In the genomic region with DNA sequence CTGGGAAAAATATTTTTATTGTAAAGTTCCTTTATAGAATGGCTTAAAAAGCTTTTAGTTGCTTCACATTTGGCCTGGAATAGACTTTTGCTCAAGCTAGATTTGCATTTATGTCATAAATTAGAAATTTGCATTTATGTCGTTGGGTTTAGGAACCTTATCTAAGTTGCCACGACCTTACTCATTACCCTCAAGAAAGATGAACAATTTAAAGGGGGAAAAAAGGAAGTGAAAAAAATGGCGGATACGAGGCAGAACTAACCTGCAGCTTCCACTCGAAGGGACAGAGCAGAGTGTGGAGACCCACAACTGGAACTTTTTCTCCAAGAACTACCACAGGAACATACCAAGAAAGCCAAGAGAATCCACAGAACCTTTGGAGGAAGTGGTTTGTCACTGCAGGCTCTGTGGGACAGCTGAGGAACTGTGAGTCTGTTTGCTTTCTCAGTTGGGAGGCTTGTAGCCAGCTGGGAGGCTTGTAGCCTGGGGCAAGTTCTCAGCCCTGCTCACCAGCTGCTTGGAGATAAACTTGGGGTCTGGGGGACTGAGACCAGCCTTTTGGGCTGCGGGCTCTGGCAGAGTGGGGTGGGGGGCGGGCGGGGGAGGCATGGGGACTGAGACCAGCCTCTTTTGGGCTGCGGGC, we compare ENCODE assay signal across 16 cellular contexts.
DNase-seq lines count a peak whose midpoint lies in the region; ATAC-seq and TF ChIP-seq lines count a peak whose summit lies in the region.
"Had no signal": no experiment of that assay in that cellular context is flagged by ENCODE, and none has a peak within 500 bp of the region (broad histone marks: within the 10 kb centered on the region; RNA-seq: fewer than 3 reads in every experiment).

No MANE protein-coding gene starts in this region.

- no peak overlapping the region for H3K4me3 ChIP-seq in heart left ventricle
- no peak overlapping the region for H3K4me3 ChIP-seq in SJCRH30
- H3K4me3 ChIP-seq: A549 had no signal

- H3K27me3 ChIP-seq in heart left ventricle = peaks cover 0 to 3% (median 0%) of the 10 kb centered on the region in 9 donors
- 0 out of 2 replicates have a peak, but pooled peaks cover 7% of the 10 kb centered on the region for H3K27me3 ChIP-seq in SJCRH30

- H3K4me1 ChIP-seq in heart left ventricle (no peaks in the 10 kb centered on the region), SJCRH30 (no peaks in the 10 kb centered on the region)
- H3K4me1 ChIP-seq: A549, Caco-2 had no signal

- TF ChIP-seq POLR2A in heart left ventricle (IDR thresholded peaks at IDR 0.05) = no peak

- no peaks in the 10 kb centered on the region for H3K36me3 Mint-ChIP-seq in activated T-helper 2 cell treated with anti-CD3 and anti-CD28 coated beads, Interferon-gamma antibody, Interleukin-2, Interleukin-4, amounts not matched to agents 10 μg/mL and 5 μg/mL and 100 μg/mL, durations not matched to agents 14 hours and 24 hours and 36 hours (ENCODE audit: low read depth)

- H3K4me3 Mint-ChIP-seq in activated T-helper 2 cell treated with anti-CD3 and anti-CD28 coated beads, Interferon-gamma antibody, Interleukin-2, Interleukin-4, amounts not matched to agents 10 μg/mL and 5 μg/mL and 100 μg/mL, durations not matched to agents 14 hours and 24 hours and 36 hours (ENCODE audit: low read depth) = no peak overlapping the region

- peaks cover 16% of the 10 kb centered on the region for H3K9me3 Mint-ChIP-seq in activated T-helper 2 cell treated with anti-CD3 and anti-CD28 coated beads, Interferon-gamma antibody, Interleukin-2, Interleukin-4, amounts not matched to agents 10 μg/mL and 5 μg/mL and 100 μg/mL, durations not matched to agents 14 hours and 24 hours and 36 hours

- no peak for TF ChIP-seq CTCF in heart left ventricle (IDR thresholded peaks at IDR 0.05)

- no peaks in the 10 kb centered on the region for H3K27me3 Mint-ChIP-seq in activated T-helper 2 cell treated with anti-CD3 and anti-CD28 coated beads, Interferon-gamma antibody, Interleukin-2, Interleukin-4, amounts not matched to agents 10 μg/mL and 5 μg/mL and 100 μg/mL, durations not matched to agents 14 hours and 24 hours and 36 hours (ENCODE audit: low read depth)

- no peaks in the 10 kb centered on the region for H3K4me1 Mint-ChIP-seq in activated T-helper 2 cell treated with anti-CD3 and anti-CD28 coated beads, Interferon-gamma antibody, Interleukin-2, Interleukin-4, amounts not matched to agents 10 μg/mL and 5 μg/mL and 100 μg/mL, durations not matched to agents 14 hours and 24 hours and 36 hours (ENCODE audit: low read depth)

- H3K36me3 ChIP-seq in heart left ventricle (no peaks in the 10 kb centered on the region), SJCRH30 (no peaks in the 10 kb centered on the region)

- H3K27ac ChIP-seq in heart left ventricle (no peak overlapping the region), SJCRH30 (no peak overlapping the region)
- H3K27ac ChIP-seq: A549 had no signal

- DNase-seq in Right ventricle myocardium inferior (ENCODE audit: missing footprints) (peak; percentile 45), heart left ventricle (no peak), MV-4-11 (lab: John Stamatoyannopoulos, UW) (peak; percentile 62), SJCRH30 (peak; percentile 28 to 53)
- DNase-seq in activated T-helper 2 cell treated with anti-CD3 and anti-CD28 coated beads, Interferon-gamma antibody, Interleukin-2, Interleukin-4, amounts not matched to agents 10 μg/mL and 5 μg/mL and 100 μg/mL, durations not matched to agents 14 hours and 24 hours and 36 hours (ENCODE audit: low spot score) = no peak
- DNase-seq: Caco-2, KG1, NCI-H1694 treated with DMSO at 0.1 percent for 48 hours, NCI-H2171, Right ventricle myocardium superior, T-helper 2 cell had no signal

- intact Hi-C loops in Right ventricle myocardium inferior (cut with DNase I) (no loop called here), heart left ventricle (cut with DNase I) (no loop called here)
- intact Hi-C loops in activated T-helper 2 cell treated with anti-CD3 and anti-CD28 coated beads, Interferon-gamma antibody, Interleukin-2, Interleukin-4, amounts not matched to agents 10 μg/mL and 5 μg/mL and 100 μg/mL, durations not matched to agents 14 hours and 24 hours and 36 hours (cut with micrococcal nuclease) = no loop called here

- H3K27ac Mint-ChIP-seq in activated T-helper 2 cell treated with anti-CD3 and anti-CD28 coated beads, Interferon-gamma antibody, Interleukin-2, Interleukin-4, amounts not matched to agents 10 μg/mL and 5 μg/mL and 100 μg/mL, durations not matched to agents 14 hours and 24 hours and 36 hours = no peak overlapping the region

- ATAC-seq in Right ventricle myocardium inferior (no peak), heart left ventricle (no peak), SK-N-SH treated with all-trans-retinoic acid at 6 μM for 48 hours (no peak), HG03095 (IDR thresholded peaks at IDR 0.05; ENCODE audit: unreplicated experiment) (no peak)
- ATAC-seq: A549, HCT116, Panc1 had no signal

- 78 to 83% (median 81%) methylated on average over 5 to 9 of the region's 9 CpGs for WGBS in heart left ventricle, 4 donors

- H3K9me3 ChIP-seq in heart left ventricle (peaks cover 0 to 18% (median 0%) of the 10 kb centered on the region in 12 donors), SJCRH30 (replicated peaks) (no peaks in the 10 kb centered on the region)
- H3K9me3 ChIP-seq: A549, Caco-2 had no signal

TF ChIP-seq in SK-N-SH treated with all-trans-retinoic acid at 6 μM for 48 hours, 23 proteins besides CTCF, POLR2A, EP300 and RAD21:
- TF ChIP-seq ZNF70 (CRISPR knock-in tag; IDR thresholded peaks at IDR 0.05) = no peak
- TF ChIP-seq TSHZ2 (CRISPR knock-in tag; IDR thresholded peaks at IDR 0.05) = no peak
- TF ChIP-seq, protein P1, sequence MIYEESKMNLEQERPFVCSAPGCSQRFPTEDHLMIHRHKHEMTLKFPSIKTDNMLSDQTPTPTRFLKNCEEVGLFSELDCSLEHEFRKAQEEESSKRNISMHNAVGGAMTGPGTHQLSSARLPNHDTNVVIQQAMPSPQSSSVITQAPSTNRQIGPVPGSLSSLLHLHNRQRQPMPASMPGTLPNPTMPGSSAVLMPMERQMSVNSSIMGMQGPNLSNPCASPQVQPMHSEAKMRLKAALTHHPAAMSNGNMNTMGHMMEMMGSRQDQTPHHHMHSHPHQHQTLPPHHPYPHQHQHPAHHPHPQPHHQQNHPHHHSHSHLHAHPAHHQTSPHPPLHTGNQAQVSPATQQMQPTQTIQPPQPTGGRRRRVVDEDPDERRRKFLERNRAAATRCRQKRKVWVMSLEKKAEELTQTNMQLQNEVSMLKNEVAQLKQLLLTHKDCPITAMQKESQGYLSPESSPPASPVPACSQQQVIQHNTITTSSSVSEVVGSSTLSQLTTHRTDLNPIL (CRISPR knock-in tag; IDR thresholded peaks at IDR 0.05; ENCODE audit: low read depth) = no peak
- no peak for TF ChIP-seq BACH2 (CRISPR knock-in tag; IDR thresholded peaks at IDR 0.05; ENCODE audit: borderline replicate concordance)

Comparison
In these comparisons a context has a peak if more than half of its experiments do, and no peak if none do; other contexts are left out.
1. DNase-seq: peak in Right ventricle myocardium inferior (single experiment), MV-4-11 (single experiment) and SJCRH30 (2 of 2); none in heart left ventricle (0 of 5) and activated T-helper 2 cell treated with anti-CD3 and anti-CD28 coated beads, Interferon-gamma antibody, Interleukin-2, Interleukin-4, amounts not matched to agents 10 μg/mL and 5 μg/mL and 100 μg/mL, durations not matched to agents 14 hours and 24 hours and 36 hours (single experiment).